Comparison of ENCODE assay signal across 16 cellular contexts in genomic region chr11:1150769-1151365, GRCh38. TPM values are rescaled to one million over a fixed set of nuclear protein-coding genes. Genes with fewer than 3 reads are reported as not detected.
DNase-seq lines count a peak whose midpoint lies in the region; ATAC-seq, FAIRE-seq and TF ChIP-seq lines count a peak whose summit lies in the region.
"Had no signal": no experiment of that assay in that cellular context is flagged by ENCODE, and none has a peak within 500 bp of the region (broad histone marks: within the 10 kb centered on the region; RNA-seq: fewer than 3 reads in every experiment).

No MANE protein-coding gene starts in this region.

- 19 to 28% (median 25%) methylated on average over 17 to 18 of the region's 18 CpGs for WGBS in small intestine, 3 donors

- no peak for FAIRE-seq in small intestine (lab: Jason Lieb, UNC)
- FAIRE-seq: A204.1, endometrium had no signal

- H3K4me1 ChIP-seq in Panc1 (ENCODE audit: control insufficient read depth, insufficient read depth, low read length) (peaks cover 56% of the 10 kb centered on the region), small intestine (ENCODE audit: control insufficient read depth in 2 of 2, insufficient read depth in 1 of 2, low read depth in 1 of 2, low read length in 1 of 2) (no peaks in the 10 kb centered on the region)

- peaks cover 4% of the 10 kb centered on the region; the same call in 1 of the 2 replicates for H3K9me3 ChIP-seq in Panc1 (ENCODE audit: control insufficient read depth, insufficient read depth, low read depth, low read length)
- no peaks in the 10 kb centered on the region for H3K9me3 ChIP-seq in small intestine (ENCODE audit: control insufficient read depth, low read depth)

- no peak for TF ChIP-seq CTCF in Panc1 (IDR thresholded peaks at IDR 0.05)

- POLR2A ChIA-PET in Panc1 (lab: Charles Lee): no interaction called here

- H3K36me3 ChIP-seq in Panc1 (ENCODE audit: control insufficient read depth, insufficient read depth, low read length): no peaks in the 10 kb centered on the region
- H3K36me3 ChIP-seq in small intestine (ENCODE audit: control insufficient read depth in 2 of 2, insufficient read depth in 2 of 2, low read length in 2 of 2): no peaks in the 10 kb centered on the region

- CTCF ChIA-PET in Panc1 (lab: Charles Lee): no interaction called here

- DNase-seq in NCI-H748 (lab: John Stamatoyannopoulos, UW; ENCODE audit: unreplicated experiment): peak; percentile 43
- no peak for DNase-seq in NCI-H748 treated with DMSO at 0.1 percent for 48 hours (lab: John Stamatoyannopoulos, UW)
- peak; percentile 72 for DNase-seq in Panc1 (ENCODE audit: low read depth, low spot score)
- DNase-seq in left cardiac atrium: peak; percentile 61
- peak; percentile 14 for DNase-seq in small intestine
- DNase-seq in NCI-H1048 (lab: John Stamatoyannopoulos, UW): no peak
- no peak for DNase-seq in DMS114 treated with DMSO at 0.1 percent for 48 hours (lab: John Stamatoyannopoulos, UW; ENCODE audit: unreplicated experiment)
- DNase-seq: activated CD4-positive, alpha-beta T cell treated with anti-CD3 and anti-CD28 coated beads for 4 hours; islet precursor cell; NCI-H187 treated with DMSO at 0.1 percent for 48 hours had no signal

- intact Hi-C loops in Panc1 (cut with micrococcal nuclease; ENCODE audit: unreplicated experiment) (no loop called here), left cardiac atrium (cut with DNase I) (no loop called here)

- H3K27me3 ChIP-seq in Panc1 (ENCODE audit: control insufficient read depth, insufficient read depth, low read length): no peaks in the 10 kb centered on the region
- H3K27me3 ChIP-seq in small intestine (ENCODE audit: control insufficient read depth in 2 of 2, insufficient read depth in 2 of 2, low read length in 2 of 2): no peaks in the 10 kb centered on the region

- ATAC-seq in Panc1 (peak; percentile 15), left cardiac atrium (no peak), esophagus mucosa (no peak)
- ATAC-seq: activated naive CD4-positive, alpha-beta T cell treated with anti-CD3 and anti-CD28 coated beads, Interleukin-2, amount 50 U/mL, for 72 hours had no signal

- H3K4me3 ChIP-seq in Panc1 (ENCODE audit: low read depth in 2 of 2, low read length in 2 of 2): peak overlapping the region in 1 of 2 experiments; percentile 13; a peak in 2 of 4 replicates
- no peak overlapping the region for H3K4me3 ChIP-seq in small intestine (ENCODE audit: low read depth in 1 of 2, low read length in 2 of 2)

- BruUV-seq in Panc1 (replicated peaks; lab: Mats Ljungman, UMichigan): no TSS peak

- in situ Hi-C loops in Panc1 (cut with HindIII; ENCODE audit: low pct_unique_long_range_greater_than_20kb, low sequenced_read_pairs): no loop called here

- H3K27ac ChIP-seq in Panc1 (ENCODE audit: low read length): peak overlapping the region; percentile 96
- H3K27ac ChIP-seq in small intestine (ENCODE audit: low read depth in 1 of 2, low read length in 1 of 2): no peak overlapping the region

RNA-seq across cellular contexts. Expression of gene MUC5AC, which starts 6.9 kb away (rescaled TPM):
- 0.03 TPM for total RNA-seq in Panc1 (2021; ENCODE audit: unreplicated experiment)
- polyA plus RNA-seq in Panc1 (2012; ENCODE audit: insufficient read length): 0.04 TPM
- total RNA-seq in left cardiac atrium: not detected
- under 1 TPM in 1 of 3 donors, not detected in 2; 0.06 TPM for polyA plus RNA-seq in small intestine
- total RNA-seq in esophagus mucosa: not detected
- total RNA-seq: activated naive CD4-positive, alpha-beta T cell treated with anti-CD3 and anti-CD28 coated beads, Interleukin-2, amount 50 U/mL, for 72 hours; pulmonary artery endothelial cell; SK-MEL-5 had no signal

Comparison
In these comparisons a context has a peak if more than half of its experiments do, and no peak if none do; other contexts are left out.
1. DNase-seq: peak in NCI-H748 (single experiment), Panc1 (single experiment), left cardiac atrium (single experiment) and small intestine (single experiment); none in NCI-H748 treated with DMSO at 0.1 percent for 48 hours (single experiment), NCI-H1048 (single experiment) and DMS114 treated with DMSO at 0.1 percent for 48 hours (single experiment).